ENCODE assay signal across 13 cellular contexts in the genomic region with DNA sequence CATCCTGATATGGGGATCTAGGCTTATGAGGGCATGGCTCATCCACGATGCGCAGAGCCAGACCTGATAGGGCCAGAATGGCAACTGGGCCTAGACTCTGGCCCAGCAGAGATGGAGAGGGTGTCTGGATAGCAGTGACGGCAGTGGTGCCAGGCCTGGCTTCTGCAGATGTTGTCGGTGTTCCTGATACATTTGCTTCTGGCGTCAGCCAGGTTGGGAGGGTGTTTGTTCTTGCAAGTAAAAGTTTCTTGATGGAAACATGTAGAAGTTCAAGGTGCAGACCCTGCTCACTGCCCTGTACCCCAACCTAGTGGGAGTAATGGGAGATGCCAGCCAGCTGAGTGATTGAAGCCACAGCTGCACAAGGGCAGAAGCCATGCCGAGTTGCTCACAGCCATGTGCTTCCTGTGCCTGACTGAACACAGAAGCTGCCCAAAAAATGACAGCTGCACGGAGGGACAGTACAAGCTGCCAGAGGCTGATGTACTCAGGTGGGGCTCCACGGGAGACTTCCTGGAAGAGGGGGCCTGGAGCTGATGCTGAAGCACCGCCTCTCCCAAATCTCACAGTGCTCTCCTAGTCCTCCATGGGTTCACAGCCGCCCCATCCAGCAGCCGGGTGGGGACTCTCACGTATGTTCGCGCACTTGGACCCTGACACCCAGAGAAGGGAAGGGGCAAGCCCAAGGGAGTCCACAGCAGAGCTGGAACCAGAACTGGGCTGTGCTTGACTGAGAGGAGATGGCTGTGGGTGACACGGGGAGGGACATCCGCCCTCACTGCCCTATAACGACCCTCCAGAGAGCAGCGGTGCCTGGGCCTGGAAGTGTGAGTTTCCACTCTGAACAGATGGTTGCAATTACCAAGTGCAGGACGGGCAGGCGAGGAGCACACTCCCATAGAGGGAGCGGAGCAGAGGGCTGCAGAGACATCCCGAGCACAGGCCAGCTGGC.
DNase-seq lines count a peak whose midpoint lies in the region; ATAC-seq and TF ChIP-seq lines count a peak whose summit lies in the region.
"Had no signal": no experiment of that assay in that cellular context is flagged by ENCODE, and none has a peak within 500 bp of the region (broad histone marks: within the 10 kb centered on the region; RNA-seq: fewer than 3 reads in every experiment).

No MANE protein-coding gene starts in this region.

- intact Hi-C loops in Right ventricle myocardium inferior (cut with DNase I): loop anchor here (10.0 kb wide), 1 partner anchor 286 kb away; a partner anchor contains a TSS
- intact Hi-C loops in uterus (cut with DNase I; ENCODE audit: low total_unique reads): no loop called here

- no peaks in the 10 kb centered on the region for H3F3A ChIP-seq in smooth muscle cell (ENCODE audit: low read depth)

- H3K4me2 ChIP-seq in smooth muscle cell: no peak overlapping the region

- H3K36me3 ChIP-seq in right atrium auricular region (no peaks in the 10 kb centered on the region), uterus (no peaks in the 10 kb centered on the region), smooth muscle cell (ENCODE audit: low read depth) (no peaks in the 10 kb centered on the region)
- H3K36me3 ChIP-seq: spleen had no signal

- ATAC-seq in Right ventricle myocardium inferior (peak; percentile 81), HG02759 (IDR thresholded peaks at IDR 0.05; ENCODE audit: unreplicated experiment) (no peak)

- H3K4me3 ChIP-seq in right atrium auricular region (no peak overlapping the region), uterus (no peak overlapping the region), smooth muscle cell (no peak overlapping the region)
- H3K4me3 ChIP-seq: spleen had no signal

- no peak overlapping the region for H3K9ac ChIP-seq in smooth muscle cell (ENCODE audit: low read depth)

- H3K27ac ChIP-seq in right atrium auricular region (no peak overlapping the region), uterus (no peak overlapping the region), smooth muscle cell (ENCODE audit: low read depth) (no peak overlapping the region)
- H3K27ac ChIP-seq: spleen, VCaP had no signal

- peak; percentile 74 for DNase-seq in Right ventricle myocardium inferior (ENCODE audit: missing footprints)
- no peak for DNase-seq in right atrium auricular region (ENCODE audit: low spot score)
- peak; percentile 53 for DNase-seq in dedifferentiated amniotic fluid mesenchymal stem cell (ENCODE audit: extremely low spot score)
- DNase-seq in left kidney (ENCODE audit: low read depth, low spot score): peak; percentile 65
- DNase-seq in uterus: peak; percentile 39 to 59
- DNase-seq in islet precursor cell: no peak
- DNase-seq in smooth muscle cell (lab: John Stamatoyannopoulos, UW; ENCODE audit: unreplicated experiment): no peak
- DNase-seq: activated T-cell treated with anti-CD3 and anti-CD28 coated beads for 4 hours, naive B cell, SHP77, spleen had no signal

- H3K79me2 ChIP-seq in smooth muscle cell (ENCODE audit: low read depth): no peaks in the 10 kb centered on the region

- H3K27me3 ChIP-seq in right atrium auricular region: no peaks in the 10 kb centered on the region
- H3K27me3 ChIP-seq in uterus: no peaks in the 10 kb centered on the region
- no peaks in the 10 kb centered on the region for H3K27me3 ChIP-seq in smooth muscle cell (ENCODE audit: low read depth)
- H3K27me3 ChIP-seq: spleen had no signal

- H4K20me1 ChIP-seq in smooth muscle cell (ENCODE audit: low read depth): no peaks in the 10 kb centered on the region

- TF ChIP-seq POLR2A in uterus (IDR thresholded peaks at IDR 0.05): no peak

- H2AFZ ChIP-seq in smooth muscle cell (ENCODE audit: low read depth): no peak overlapping the region

- TF ChIP-seq CTCF in right atrium auricular region (IDR thresholded peaks at IDR 0.05): no peak
- TF ChIP-seq CTCF in uterus (IDR thresholded peaks at IDR 0.05): no peak
- no peak for TF ChIP-seq CTCF in smooth muscle cell (IDR thresholded peaks at IDR 0.05; ENCODE audit: borderline replicate concordance, insufficient read depth, poor library complexity, severe bottlenecking)

- WGBS in smooth muscle cell (ENCODE audit: low lambda C conversion rate): 71% methylated on average over 22 of the region's 22 CpGs

- H3K9me3 ChIP-seq in right atrium auricular region (no peaks in the 10 kb centered on the region), uterus (no peaks in the 10 kb centered on the region), smooth muscle cell (replicated peaks; ENCODE audit: low read depth) (no peaks in the 10 kb centered on the region)

- H3K4me1 ChIP-seq in right atrium auricular region (peaks cover 0 to 13% of the 10 kb centered on the region in 2 donors), uterus (peaks cover 0 to 10% of the 10 kb centered on the region in 2 donors), smooth muscle cell (ENCODE audit: low read depth) (peaks cover 7% of the 10 kb centered on the region)

Comparison
In these comparisons a context has a peak if more than half of its experiments do, and no peak if none do; other contexts are left out.
1. DNase-seq: peak in Right ventricle myocardium inferior (single experiment), dedifferentiated amniotic fluid mesenchymal stem cell (single experiment), left kidney (single experiment) and uterus (2 of 2); none in right atrium auricular region (single experiment), islet precursor cell (single experiment) and smooth muscle cell (single experiment).